ENCODE assay signal across 23 cellular contexts in genomic region chr2:36584148-36584794, GRCh38.
"Had no signal": no experiment of that assay in that cellular context is flagged by ENCODE, and none has a peak within 500 bp of the region (broad histone marks: within the 10 kb centered on the region; RNA-seq: fewer than 3 reads in every experiment).

No MANE protein-coding gene starts in this region.

- ATAC-seq: activated T-cell treated with anti-CD3 and anti-CD28 coated beads, Interleukin-2, amount 50 U/mL, for 4 hours; left cardiac atrium; natural killer cell treated with Interleukin-12 subunit alpha and Interleukin-12 subunit beta and Interleukin-15 and Interleukin-18, amount 100 ng/mL, for 72 hours had no signal

- H3K4me3 ChIP-seq: coronary artery, lung, right atrium auricular region, transverse colon had no signal

- H3K27me3 ChIP-seq: brain microvascular endothelial cell, right atrium auricular region, transverse colon had no signal

- H3K4me3 Mint-ChIP-seq: activated naive CD4-positive, alpha-beta T cell treated with anti-CD3 and anti-CD28 coated beads, Interleukin-2, amount 10 ng/mL, durations not matched to agents 7 days and 5 days; activated T-cell treated with anti-CD3 and anti-CD28 coated beads, Interleukin-2, amount 50 U/mL, for 4 hours; central memory CD8-positive, alpha-beta T cell; mesothelial cell of epicardium; natural killer cell treated with Interleukin-12 subunit alpha and Interleukin-12 subunit beta and Interleukin-15 and Interleukin-18, amount 100 ng/mL, for 72 hours; stimulated activated naive CD8-positive, alpha-beta T cell treated with anti-CD3 and anti-CD28 coated beads, Interleukin-15, Interleukin-2, amounts not matched to agents 100 ng/mL and 50 ng/mL, for 24 hours had no signal

- H3K27me3 Mint-ChIP-seq: activated naive CD4-positive, alpha-beta T cell treated with anti-CD3 and anti-CD28 coated beads, Interleukin-2, amount 10 ng/mL, durations not matched to agents 7 days and 5 days; central memory CD8-positive, alpha-beta T cell; natural killer cell treated with Interleukin-12 subunit alpha and Interleukin-12 subunit beta and Interleukin-15 and Interleukin-18, amount 100 ng/mL, for 72 hours; stimulated activated naive CD8-positive, alpha-beta T cell treated with anti-CD3 and anti-CD28 coated beads, Interleukin-15, Interleukin-2, amounts not matched to agents 100 ng/mL and 50 ng/mL, for 24 hours had no signal

- H3K27ac ChIP-seq: brain microvascular endothelial cell, coronary artery, right atrium auricular region, transverse colon had no signal

- H3K9me3 Mint-ChIP-seq: activated naive CD4-positive, alpha-beta T cell treated with anti-CD3 and anti-CD28 coated beads, Interleukin-2, amount 10 ng/mL, durations not matched to agents 7 days and 5 days; activated T-cell treated with anti-CD3 and anti-CD28 coated beads, Interleukin-2, amount 50 U/mL, for 4 hours; central memory CD8-positive, alpha-beta T cell; natural killer cell treated with Interleukin-12 subunit alpha and Interleukin-12 subunit beta and Interleukin-15 and Interleukin-18, amount 100 ng/mL, for 72 hours; stimulated activated naive CD8-positive, alpha-beta T cell treated with anti-CD3 and anti-CD28 coated beads, Interleukin-15, Interleukin-2, amounts not matched to agents 100 ng/mL and 50 ng/mL, for 24 hours had no signal

- H3K4me1 Mint-ChIP-seq: central memory CD8-positive, alpha-beta T cell had no signal

- DNase-seq: activated CD4-positive, alpha-beta T cell treated with anti-CD3 and anti-CD28 coated beads, Interleukin-2, amount 50 U/mL, for 1 hour; activated CD4-positive, CD25-positive, alpha-beta regulatory T cell treated with anti-CD3 and anti-CD28 coated beads, Interleukin-2, amount 50 U/mL, for 72 hours; activated CD8-positive, alpha-beta memory T cell treated with anti-CD3 and anti-CD28 coated beads, Interleukin-2, amount 50 U/mL, for 4 hours; activated effector memory CD4-positive, alpha-beta T cell treated with Interleukin-2 at 50 U/mL for 16 hours; activated naive CD4-positive, alpha-beta T cell treated with anti-CD3 and anti-CD28 coated beads, Interleukin-2, amount 10 ng/mL, durations not matched to agents 7 days and 5 days; activated T-cell treated with anti-CD3 and anti-CD28 coated beads, Interleukin-2, amount 50 U/mL, for 4 hours; aorta; brain microvascular endothelial cell; effector CD4-positive, alpha-beta T cell; hippocampal formation; left cardiac atrium; occipital lobe; stimulated activated CD4-positive, alpha-beta T cell treated with anti-CD3 and anti-CD28 coated beads, Interleukin-2, amount 100 ng/mL, for 24 hours; T-helper 1 cell; T1000; transverse colon had no signal

- H3K9me3 ChIP-seq: right atrium auricular region, transverse colon had no signal

- H3K27ac Mint-ChIP-seq: activated naive CD4-positive, alpha-beta T cell treated with anti-CD3 and anti-CD28 coated beads, Interleukin-2, amount 10 ng/mL, durations not matched to agents 7 days and 5 days; mesothelial cell of epicardium; natural killer cell treated with Interleukin-12 subunit alpha and Interleukin-12 subunit beta and Interleukin-15 and Interleukin-18, amount 100 ng/mL, for 72 hours; stimulated activated naive CD8-positive, alpha-beta T cell treated with anti-CD3 and anti-CD28 coated beads, Interleukin-15, Interleukin-2, amounts not matched to agents 100 ng/mL and 50 ng/mL, for 24 hours had no signal
